In genomic region chr13:54884645-54885044, GRCh38 we compare ENCODE assay signal across 26 cellular contexts.
DNase-seq lines count a peak whose midpoint lies in the region; ATAC-seq, FAIRE-seq and TF ChIP-seq lines count a peak whose summit lies in the region.
"Had no signal": no experiment of that assay in that cellular context is flagged by ENCODE, and none has a peak within 500 bp of the region (broad histone marks: within the 10 kb centered on the region; RNA-seq: fewer than 3 reads in every experiment).

No MANE protein-coding gene starts in this region.

- peaks cover 2% of the 10 kb centered on the region for H3K9me3 Mint-ChIP-seq in endodermal cell

- H3K4me3 Mint-ChIP-seq in endodermal cell = no peak overlapping the region
- H3K4me3 Mint-ChIP-seq: CD14-positive monocyte; CD4-positive, alpha-beta T cell; CD8-positive, alpha-beta memory T cell had no signal

- no peak for TF ChIP-seq POLR2A in body of pancreas (IDR thresholded peaks at IDR 0.05)

- POLR2A ChIA-PET in RWPE1 (lab: Yijun Ruan, JAX; ENCODE audit: low non-redundant PET) = no interaction called here

- peak; percentile 11 for DNase-seq in H4 (ENCODE audit: low spot score)
- peak; percentile 1 for DNase-seq in RWPE1 (ENCODE audit: low spot score)
- no peak for DNase-seq in endodermal cell
- no peak for DNase-seq in KBM-7
- no peak for DNase-seq in RCC 7860 (ENCODE audit: low spot score)
- DNase-seq in body of pancreas = no peak
- DNase-seq: 8988T; ACHN; AML-193; BE2C; CD4-positive, alpha-beta T cell; CD8-positive, alpha-beta memory T cell; DMS 273 treated with DMSO at 0.1 percent for 48 hours; DMS79; EL; GDM1; GOT3; H7 had no signal

- FAIRE-seq in RCC 7860 (lab: Jason Lieb, UNC) = no peak
- FAIRE-seq: A549, D721Med, GM12878, GM19239 had no signal

- no peaks in the 10 kb centered on the region for H3K27me3 Mint-ChIP-seq in endodermal cell (ENCODE audit: insufficient read depth)
- H3K27me3 Mint-ChIP-seq: CD4-positive, alpha-beta T cell; CD8-positive, alpha-beta memory T cell had no signal

- no peak for TF ChIP-seq CTCF in RWPE1 (conservative IDR thresholded peaks at IDR 0.05; ENCODE audit: low read depth)
- TF ChIP-seq CTCF in endodermal cell (conservative IDR thresholded peaks at IDR 0.05) = no peak
- no peak for TF ChIP-seq CTCF in body of pancreas (IDR thresholded peaks at IDR 0.05)

- ATAC-seq in HG03565 (IDR thresholded peaks at IDR 0.05; ENCODE audit: unreplicated experiment) (no peak), body of pancreas (no peak)
- ATAC-seq: A549, GM12878, HCT116 had no signal

- H3K4me1 ChIP-seq in endodermal cell (ENCODE audit: control insufficient read depth, insufficient read depth, low read length) = no peaks in the 10 kb centered on the region
- H3K4me1 ChIP-seq in body of pancreas = no peaks in the 10 kb centered on the region
- H3K4me1 ChIP-seq: A549; BE2C; BLaER1 treated with 17β-estradiol and CSF1 and Interleukin-3, amounts not matched to agents 10 nM and 100 nM had no signal

- H3K27me3 ChIP-seq in endodermal cell (ENCODE audit: control insufficient read depth, insufficient read depth, low read length, poor library complexity, severe bottlenecking) (no peaks in the 10 kb centered on the region), body of pancreas (no peaks in the 10 kb centered on the region)
- H3K27me3 ChIP-seq: BE2C; BLaER1 treated with 17β-estradiol and CSF1 and Interleukin-3, amounts not matched to agents 10 nM and 100 nM had no signal

- H3K27ac Mint-ChIP-seq in endodermal cell = peak overlapping the region; percentile 26
- H3K27ac Mint-ChIP-seq: CD14-positive monocyte; CD4-positive, alpha-beta T cell; CD8-positive, alpha-beta memory T cell had no signal

- intact Hi-C loops in body of pancreas (cut with DNase I) = no loop called here

- H3K36me3 Mint-ChIP-seq in endodermal cell (ENCODE audit: low read depth) = peaks cover 2% of the 10 kb centered on the region
- H3K36me3 Mint-ChIP-seq: CD14-positive monocyte; CD8-positive, alpha-beta memory T cell had no signal

- H3K27ac ChIP-seq in RWPE1 = no peak overlapping the region
- no peak overlapping the region for H3K27ac ChIP-seq in endodermal cell (ENCODE audit: low read depth, low read length)
- H3K27ac ChIP-seq in body of pancreas = no peak overlapping the region
- H3K27ac ChIP-seq: A549; BLaER1 treated with 17β-estradiol and CSF1 and Interleukin-3, amounts not matched to agents 10 nM and 100 nM had no signal

- no peaks in the 10 kb centered on the region for H3K4me1 Mint-ChIP-seq in endodermal cell
- H3K4me1 Mint-ChIP-seq: CD14-positive monocyte; CD8-positive, alpha-beta memory T cell had no signal

- in situ Hi-C loops in KBM-7 (cut with MboI; ENCODE audit: low pct_unique_long_range_greater_than_20kb, low sequenced_read_pairs) = no loop called here

- 94 to 100% methylated on average over 1 to 3 of the region's 3 CpGs for WGBS in endodermal cell (ENCODE audit: insufficient coverage in 1 of 2, insufficient read length in 1 of 2), 2 experiments
- 66 to 69% methylated on average over 3 of the region's 3 CpGs for WGBS in body of pancreas, 2 donors

- no peak overlapping the region for H3K9ac ChIP-seq in endodermal cell (ENCODE audit: extremely low read depth, low read length, poor library complexity, severe bottlenecking)
- H3K9ac ChIP-seq: BLaER1 treated with 17β-estradiol and CSF1 and Interleukin-3, amounts not matched to agents 10 nM and 100 nM had no signal

- H3K9me3 ChIP-seq in endodermal cell (ENCODE audit: control insufficient read depth, low read length) = no peaks in the 10 kb centered on the region
- no peaks in the 10 kb centered on the region for H3K9me3 ChIP-seq in body of pancreas
- H3K9me3 ChIP-seq: A549; BE2C; BLaER1 treated with 17β-estradiol and CSF1 and Interleukin-3, amounts not matched to agents 10 nM and 100 nM had no signal

- H3K36me3 ChIP-seq in endodermal cell (ENCODE audit: control insufficient read depth, insufficient read depth, low read length) = no peaks in the 10 kb centered on the region
- no peaks in the 10 kb centered on the region for H3K36me3 ChIP-seq in body of pancreas (replicated peaks in 1 of 2; ENCODE audit: insufficient read depth in 1 of 2, low read depth in 2 of 2)
- H3K36me3 ChIP-seq: BE2C; BLaER1 treated with 17β-estradiol and CSF1 and Interleukin-3, amounts not matched to agents 10 nM and 100 nM had no signal

- CTCF ChIA-PET in RWPE1 (lab: Yijun Ruan, JAX) = no interaction called here

- H3K4me3 ChIP-seq in endodermal cell (ENCODE audit: low read length) (no peak overlapping the region), body of pancreas (no peak overlapping the region)
- H3K4me3 ChIP-seq: A549; BLaER1 treated with 17β-estradiol and CSF1 and Interleukin-3, amounts not matched to agents 10 nM and 100 nM; GM12878 had no signal

Comparison
In these comparisons a context has a peak if more than half of its experiments do, and no peak if none do; other contexts are left out.
1. DNase-seq: peak in H4 (single experiment) and RWPE1 (single experiment); none in endodermal cell (single experiment), KBM-7 (single experiment), RCC 7860 (single experiment) and body of pancreas (0 of 4).